In the genomic region with DNA sequence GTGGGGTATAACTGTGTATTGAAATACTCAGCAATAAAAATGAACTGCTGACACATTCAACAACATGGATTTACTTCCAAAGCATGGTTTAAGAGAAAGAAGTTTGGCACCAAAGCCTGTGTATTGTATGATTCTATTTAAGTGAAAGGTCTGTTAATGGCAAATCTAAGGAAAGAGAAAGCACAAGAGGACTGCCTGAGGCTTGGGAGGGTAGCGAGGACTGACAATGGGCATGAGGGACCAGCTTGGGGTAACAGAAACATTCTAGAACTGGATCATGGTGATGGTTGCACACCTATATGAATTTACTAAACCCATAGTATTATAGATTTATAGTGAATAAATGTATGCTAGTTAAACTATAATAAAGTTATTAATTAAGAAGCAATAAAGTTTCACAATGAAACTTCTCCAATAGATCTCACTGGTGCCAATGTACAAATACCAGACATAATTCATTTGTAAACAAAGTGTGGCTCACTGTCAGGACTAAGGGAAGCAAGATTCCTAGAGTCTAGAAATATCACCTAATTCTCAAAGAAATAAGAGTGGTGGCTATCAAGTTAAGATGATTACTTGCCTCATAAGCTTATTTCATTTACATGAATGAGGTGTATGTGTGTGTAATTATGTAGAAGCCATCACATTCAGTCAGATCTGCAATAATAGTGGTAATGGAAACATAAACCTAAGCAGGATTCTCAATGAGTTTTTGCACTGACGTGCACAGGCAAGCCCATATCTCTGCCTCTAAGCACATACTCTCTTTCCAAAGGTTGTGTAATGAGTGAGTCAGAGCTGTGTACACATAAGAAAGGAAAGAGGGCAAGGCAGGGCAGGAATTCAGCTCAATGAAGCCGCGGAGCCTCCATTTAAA, we compare ENCODE assay signal across 9 cellular contexts.
DNase-seq lines count a peak whose midpoint lies in the region; ATAC-seq, FAIRE-seq and TF ChIP-seq lines count a peak whose summit lies in the region.
"Had no signal": no experiment of that assay in that cellular context is flagged by ENCODE, and none has a peak within 500 bp of the region (broad histone marks: within the 10 kb centered on the region; RNA-seq: fewer than 3 reads in every experiment).

No MANE protein-coding gene starts in this region.

- no peak overlapping the region for H3K27ac Mint-ChIP-seq in CD14-positive monocyte
- no peak overlapping the region for H3K27ac Mint-ChIP-seq in activated T-cell treated with anti-CD3 and anti-CD28 coated beads, Interleukin-2, amount 50 U/mL, for 24 hours

- TF ChIP-seq CTCF in bronchial epithelial cell (IDR thresholded peaks at IDR 0.05; ENCODE audit: insufficient read depth, low read length, severe bottlenecking) = no peak
- TF ChIP-seq CTCF in CD14-positive monocyte (IDR thresholded peaks at IDR 0.05) = no peak

- H3K36me3 ChIP-seq in bronchial epithelial cell (ENCODE audit: control insufficient read depth, insufficient read depth, low read length) = no peaks in the 10 kb centered on the region
- H3K36me3 ChIP-seq in neuron (ENCODE audit: insufficient read depth, low read length) = no peaks in the 10 kb centered on the region

- intact Hi-C loops in CD14-positive monocyte (cut with micrococcal nuclease) = no loop called here

- no peaks in the 10 kb centered on the region for H3K9me3 ChIP-seq in neuron (ENCODE audit: low read length)

- DNase-seq in DMS153 (lab: John Stamatoyannopoulos, UW) (peak; percentile 95), NCI-H2029 (lab: John Stamatoyannopoulos, UW) (peak; percentile 70), bronchial epithelial cell (ENCODE audit: low read depth) (peak; percentile 100), iPS-NIHi11 (ENCODE audit: low spot score) (no peak), CD14-positive monocyte (ENCODE audit: low spot score) (no peak)
- no peak for DNase-seq in activated T-cell treated with anti-CD3 and anti-CD28 coated beads, Interleukin-2, amount 50 U/mL, for 24 hours

- no peak overlapping the region for H3K4me3 Mint-ChIP-seq in CD14-positive monocyte
- H3K4me3 Mint-ChIP-seq in activated T-cell treated with anti-CD3 and anti-CD28 coated beads, Interleukin-2, amount 50 U/mL, for 24 hours = no peak overlapping the region

- peaks cover 0 to under 1% (median 0%) of the 10 kb centered on the region in 3 donors for H3K27me3 Mint-ChIP-seq in CD14-positive monocyte (ENCODE audit: low read depth in 3 of 3)
- no peaks in the 10 kb centered on the region for H3K27me3 Mint-ChIP-seq in activated T-cell treated with anti-CD3 and anti-CD28 coated beads, Interleukin-2, amount 50 U/mL, for 24 hours

- H3K4me3 ChIP-seq in bronchial epithelial cell (ENCODE audit: low read depth, low read length) = no peak overlapping the region
- H3K4me3 ChIP-seq in neuron (ENCODE audit: low read length) = no peak overlapping the region

- peak overlapping the region; percentile 30 for H2AFZ ChIP-seq in neuron (ENCODE audit: low read depth, low read length)

- H3K27me3 ChIP-seq in bronchial epithelial cell (ENCODE audit: control insufficient read depth, insufficient read depth, low read length) (no peaks in the 10 kb centered on the region), neuron (ENCODE audit: insufficient read depth, low read length) (no peaks in the 10 kb centered on the region)

- ATAC-seq in GM21360 (IDR thresholded peaks at IDR 0.05; ENCODE audit: unreplicated experiment) = no peak

- no peaks in the 10 kb centered on the region for H3K4me1 Mint-ChIP-seq in CD14-positive monocyte
- H3K4me1 Mint-ChIP-seq in activated T-cell treated with anti-CD3 and anti-CD28 coated beads, Interleukin-2, amount 50 U/mL, for 24 hours (ENCODE audit: low read depth) = no peaks in the 10 kb centered on the region

- H3K36me3 Mint-ChIP-seq in CD14-positive monocyte = no peaks in the 10 kb centered on the region
- H3K36me3 Mint-ChIP-seq in activated T-cell treated with anti-CD3 and anti-CD28 coated beads, Interleukin-2, amount 50 U/mL, for 24 hours (ENCODE audit: low read depth) = no peaks in the 10 kb centered on the region

- peak; percentile 97 for FAIRE-seq in bronchial epithelial cell (lab: Jason Lieb, UNC)
- FAIRE-seq: GM18507 had no signal

- peaks cover 0 to 11% (median 4%) of the 10 kb centered on the region in 7 donors for H3K9me3 Mint-ChIP-seq in CD14-positive monocyte
- H3K9me3 Mint-ChIP-seq in activated T-cell treated with anti-CD3 and anti-CD28 coated beads, Interleukin-2, amount 50 U/mL, for 24 hours = peaks cover 20% of the 10 kb centered on the region

- peaks cover 6% of the 10 kb centered on the region for H3K4me1 ChIP-seq in neuron (ENCODE audit: insufficient read depth, low read length)

Comparison
In these comparisons a context has a peak if more than half of its experiments do, and no peak if none do; other contexts are left out.
1. DNase-seq: peak in DMS153 (single experiment), NCI-H2029 (single experiment) and bronchial epithelial cell (single experiment); none in iPS-NIHi11 (single experiment), CD14-positive monocyte (single experiment) and activated T-cell treated with anti-CD3 and anti-CD28 coated beads, Interleukin-2, amount 50 U/mL, for 24 hours (single experiment).